In the genomic region with DNA sequence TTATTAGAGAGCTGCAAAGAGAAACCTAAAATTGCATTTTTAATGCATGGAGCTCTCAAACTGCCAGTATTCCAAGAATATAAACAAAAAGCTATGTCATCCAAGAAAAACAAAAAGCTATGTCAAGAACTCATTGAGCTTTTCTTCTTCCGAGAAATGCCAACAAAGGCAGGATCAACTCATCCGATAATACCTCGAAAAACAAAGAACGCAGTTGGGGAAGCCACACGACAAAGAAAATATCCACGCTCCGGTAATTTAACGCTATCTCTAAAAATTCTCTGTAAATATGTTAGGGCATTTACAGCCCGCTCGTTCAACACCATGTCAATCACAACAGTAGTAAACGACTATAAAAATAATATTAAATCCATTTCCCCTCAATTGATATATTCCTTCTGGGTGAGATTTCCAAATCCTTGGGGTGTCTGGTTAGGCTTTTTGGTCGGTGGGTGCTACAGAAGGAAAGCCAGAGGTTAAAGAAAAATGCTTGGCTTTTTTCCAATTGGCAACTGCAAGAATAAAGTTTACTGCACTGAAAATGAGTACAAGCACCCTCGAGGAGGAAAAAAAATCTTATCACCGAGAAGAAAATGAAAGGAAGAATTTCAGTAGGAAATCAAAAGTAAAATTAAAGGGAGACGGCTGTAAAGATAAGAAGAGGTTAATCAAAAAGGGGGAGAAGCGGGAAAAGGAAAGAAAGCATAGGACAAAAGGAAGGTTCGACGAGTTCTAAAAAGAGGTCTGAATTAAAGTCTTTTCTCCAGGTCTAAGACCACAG, we compare ENCODE assay signal across 1 cellular context.
TF ChIP-seq lines count a peak whose summit lies in the region.

No MANE protein-coding gene starts in this region.

TF ChIP-seq in neural cell, 6 proteins besides CTCF, POLR2A, EP300 and RAD21 (continued from another document):
- TF ChIP-seq, protein P1, sequence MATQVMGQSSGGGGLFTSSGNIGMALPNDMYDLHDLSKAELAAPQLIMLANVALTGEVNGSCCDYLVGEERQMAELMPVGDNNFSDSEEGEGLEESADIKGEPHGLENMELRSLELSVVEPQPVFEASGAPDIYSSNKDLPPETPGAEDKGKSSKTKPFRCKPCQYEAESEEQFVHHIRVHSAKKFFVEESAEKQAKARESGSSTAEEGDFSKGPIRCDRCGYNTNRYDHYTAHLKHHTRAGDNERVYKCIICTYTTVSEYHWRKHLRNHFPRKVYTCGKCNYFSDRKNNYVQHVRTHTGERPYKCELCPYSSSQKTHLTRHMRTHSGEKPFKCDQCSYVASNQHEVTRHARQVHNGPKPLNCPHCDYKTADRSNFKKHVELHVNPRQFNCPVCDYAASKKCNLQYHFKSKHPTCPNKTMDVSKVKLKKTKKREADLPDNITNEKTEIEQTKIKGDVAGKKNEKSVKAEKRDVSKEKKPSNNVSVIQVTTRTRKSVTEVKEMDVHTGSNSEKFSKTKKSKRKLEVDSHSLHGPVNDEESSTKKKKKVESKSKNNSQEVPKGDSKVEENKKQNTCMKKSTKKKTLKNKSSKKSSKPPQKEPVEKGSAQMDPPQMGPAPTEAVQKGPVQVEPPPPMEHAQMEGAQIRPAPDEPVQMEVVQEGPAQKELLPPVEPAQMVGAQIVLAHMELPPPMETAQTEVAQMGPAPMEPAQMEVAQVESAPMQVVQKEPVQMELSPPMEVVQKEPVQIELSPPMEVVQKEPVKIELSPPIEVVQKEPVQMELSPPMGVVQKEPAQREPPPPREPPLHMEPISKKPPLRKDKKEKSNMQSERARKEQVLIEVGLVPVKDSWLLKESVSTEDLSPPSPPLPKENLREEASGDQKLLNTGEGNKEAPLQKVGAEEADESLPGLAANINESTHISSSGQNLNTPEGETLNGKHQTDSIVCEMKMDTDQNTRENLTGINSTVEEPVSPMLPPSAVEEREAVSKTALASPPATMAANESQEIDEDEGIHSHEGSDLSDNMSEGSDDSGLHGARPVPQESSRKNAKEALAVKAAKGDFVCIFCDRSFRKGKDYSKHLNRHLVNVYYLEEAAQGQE (IDR thresholded peaks at IDR 0.05; ENCODE audit: borderline replicate concordance), result no peak
TF ChIP-seq in neural cell: peak in this region for 0.
